Comparison of ENCODE assay signal across 7 cellular contexts in genomic region chr15:90143176-90143655, GRCh38. TPM values are rescaled to one million over a fixed set of nuclear protein-coding genes. Genes with fewer than 3 reads are reported as not detected.
DNase-seq lines count a peak whose midpoint lies in the region; ATAC-seq, FAIRE-seq and TF ChIP-seq lines count a peak whose summit lies in the region.

No MANE protein-coding gene starts in this region.

- no peaks in the 10 kb centered on the region for H3K27me3 Mint-ChIP-seq in activated T-helper 1 cell treated with anti-CD3 and anti-CD28 coated beads, Interleukin-12 subunit alpha, Interleukin-12 subunit beta, Interleukin-2, Interleukin-4 antibody, amounts not matched to agents 30 ng/mL and 10 ng/mL and 1 ng/mL, durations not matched to agents 14 hours and 24 hours and 36 hours (ENCODE audit: insufficient read depth)

- H3K27ac Mint-ChIP-seq in activated T-helper 1 cell treated with anti-CD3 and anti-CD28 coated beads, Interleukin-12 subunit alpha, Interleukin-12 subunit beta, Interleukin-2, Interleukin-4 antibody, amounts not matched to agents 30 ng/mL and 10 ng/mL and 1 ng/mL, durations not matched to agents 14 hours and 24 hours and 36 hours = peak overlapping the region; percentile 52

- TF ChIP-seq CTCF in GM12872 (IDR thresholded peaks at IDR 0.05; ENCODE audit: insufficient read depth, low read depth, low read length) = peak; percentile 89

- no peak for ATAC-seq in HG03025 (IDR thresholded peaks at IDR 0.05; ENCODE audit: low FRiP score, unreplicated experiment)

- DNase-seq in HT1080 (ENCODE audit: low read depth) = peak; percentile 73
- peak; percentile 47 for DNase-seq in RCC 7860 (ENCODE audit: low spot score)
- peak; percentile 59 for DNase-seq in activated T-helper 1 cell treated with anti-CD3 and anti-CD28 coated beads, Interleukin-12 subunit alpha, Interleukin-12 subunit beta, Interleukin-2, Interleukin-4 antibody, amounts not matched to agents 30 ng/mL and 10 ng/mL and 1 ng/mL, durations not matched to agents 14 hours and 24 hours and 36 hours (ENCODE audit: low spot score)
- peak; percentile 72 for DNase-seq in germinal center (ENCODE audit: low spot score)
- DNase-seq in posterior cingulate gyrus = peak in 9 of 10 donors; percentile 7 to 90 (median 39)

- peak overlapping the region; percentile 1 for H3K4me3 Mint-ChIP-seq in activated T-helper 1 cell treated with anti-CD3 and anti-CD28 coated beads, Interleukin-12 subunit alpha, Interleukin-12 subunit beta, Interleukin-2, Interleukin-4 antibody, amounts not matched to agents 30 ng/mL and 10 ng/mL and 1 ng/mL, durations not matched to agents 14 hours and 24 hours and 36 hours

- no peak for FAIRE-seq in RCC 7860 (lab: Jason Lieb, UNC)

- peaks cover 26% of the 10 kb centered on the region for H3K4me1 Mint-ChIP-seq in activated T-helper 1 cell treated with anti-CD3 and anti-CD28 coated beads, Interleukin-12 subunit alpha, Interleukin-12 subunit beta, Interleukin-2, Interleukin-4 antibody, amounts not matched to agents 30 ng/mL and 10 ng/mL and 1 ng/mL, durations not matched to agents 14 hours and 24 hours and 36 hours (ENCODE audit: low read depth)

- peaks cover 6% of the 10 kb centered on the region for H3K36me3 Mint-ChIP-seq in activated T-helper 1 cell treated with anti-CD3 and anti-CD28 coated beads, Interleukin-12 subunit alpha, Interleukin-12 subunit beta, Interleukin-2, Interleukin-4 antibody, amounts not matched to agents 30 ng/mL and 10 ng/mL and 1 ng/mL, durations not matched to agents 14 hours and 24 hours and 36 hours (ENCODE audit: low read depth)

- H3K9me3 Mint-ChIP-seq in activated T-helper 1 cell treated with anti-CD3 and anti-CD28 coated beads, Interleukin-12 subunit alpha, Interleukin-12 subunit beta, Interleukin-2, Interleukin-4 antibody, amounts not matched to agents 30 ng/mL and 10 ng/mL and 1 ng/mL, durations not matched to agents 14 hours and 24 hours and 36 hours = peaks cover 5% of the 10 kb centered on the region

- intact Hi-C loops in activated T-helper 1 cell treated with anti-CD3 and anti-CD28 coated beads, Interleukin-12 subunit alpha, Interleukin-12 subunit beta, Interleukin-2, Interleukin-4 antibody, amounts not matched to agents 30 ng/mL and 10 ng/mL and 1 ng/mL, durations not matched to agents 14 hours and 24 hours and 36 hours (cut with micrococcal nuclease) = loop anchor here (1.0 to 2.0 kb wide), 4 partner anchors 40 to 160 kb away; partner anchors contain the start of genes CIB1 and IDH2
- intact Hi-C loops in posterior cingulate gyrus (cut with DNase I) = no loop called here

RNA-seq across cellular contexts. Expression of gene IDH2, which starts 40.9 kb away (rescaled TPM):
- 6.9 and 7.7 TPM in 2 replicates for total RNA-seq in HT1080 (2014; rRNA removed; shearing (Covaris generic))
- polyA plus RNA-seq in HT1080 (2015; cell fraction: cytosol; rRNA removed) = 17.1 and 20.1 TPM in 2 replicates
- polyA plus RNA-seq in HT1080 (2015; cell fraction: nucleus; rRNA removed) = 10.0 and 11.4 TPM in 2 replicates
- 94.1 and 96.3 TPM in 2 replicates for total RNA-seq in activated T-helper 1 cell treated with anti-CD3 and anti-CD28 coated beads, Interleukin-12 subunit alpha, Interleukin-12 subunit beta, Interleukin-2, Interleukin-4 antibody, amounts not matched to agents 30 ng/mL and 10 ng/mL and 1 ng/mL, durations not matched to agents 14 hours and 24 hours and 36 hours

RNA-seq across cellular contexts. Expression of gene SEMA4B, which starts 57.9 kb away (rescaled TPM):
- total RNA-seq in HT1080 (2014; rRNA removed; shearing (Covaris generic)) = 53.7 and 57.1 TPM in 2 replicates
- polyA plus RNA-seq in HT1080 (2015; cell fraction: cytosol; rRNA removed) = 77.4 and 81.2 TPM in 2 replicates
- polyA plus RNA-seq in HT1080 (2015; cell fraction: nucleus; rRNA removed) = 144 and 156 TPM in 2 replicates
- 17.5 and 18.8 TPM in 2 replicates for total RNA-seq in activated T-helper 1 cell treated with anti-CD3 and anti-CD28 coated beads, Interleukin-12 subunit alpha, Interleukin-12 subunit beta, Interleukin-2, Interleukin-4 antibody, amounts not matched to agents 30 ng/mL and 10 ng/mL and 1 ng/mL, durations not matched to agents 14 hours and 24 hours and 36 hours

Comparison
In these comparisons a context has a peak if more than half of its experiments do, and no peak if none do; other contexts are left out.
1. RNA of gene IDH2, which starts 40.9 kb away (total RNA-seq): 94.1 to 96.3 TPM in activated T-helper 1 cell treated with anti-CD3 and anti-CD28 coated beads, Interleukin-12 subunit alpha, Interleukin-12 subunit beta, Interleukin-2, Interleukin-4 antibody, amounts not matched to agents 30 ng/mL and 10 ng/mL and 1 ng/mL, durations not matched to agents 14 hours and 24 hours and 36 hours; 6.9 to 7.7 TPM in HT1080; every median in the first group is over 10 times any median in the second.
2. Peak in every context shown above with its lines, with median percentiles within 50 percentile points of each other: DNase-seq.